ENCODE assay signal across 29 cellular contexts in the genomic region with DNA sequence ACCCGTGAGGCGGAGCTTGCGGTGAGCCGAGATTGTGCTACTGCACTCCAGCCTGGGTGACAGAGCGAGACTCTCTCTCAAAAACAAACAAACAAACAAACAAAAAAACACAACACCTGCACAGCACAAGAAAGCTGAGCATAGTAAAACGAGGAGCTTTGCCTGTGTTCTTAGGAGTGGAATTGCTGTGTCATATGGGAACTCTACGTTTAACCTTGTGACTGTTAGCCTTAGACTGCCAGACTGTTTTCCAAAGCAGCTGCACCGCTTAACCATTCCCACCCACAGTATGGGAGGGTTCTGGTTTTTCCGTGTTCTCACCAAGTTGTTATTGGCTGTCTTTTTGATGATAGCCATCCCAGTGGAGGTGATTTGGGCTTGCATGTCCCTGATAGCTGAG. TPM values are rescaled to one million over a fixed set of nuclear protein-coding genes. Genes with fewer than 3 reads are reported as not detected.
"Had no signal": no experiment of that assay in that cellular context is flagged by ENCODE, and none has a peak within 500 bp of the region (broad histone marks: within the 10 kb centered on the region; RNA-seq: fewer than 3 reads in every experiment).

No MANE protein-coding gene starts in this region.

- H3K4me3 ChIP-seq: ascending aorta, breast epithelium, SJCRH30, SK-N-MC had no signal

- H3K9me3 ChIP-seq: ascending aorta, breast epithelium, SJCRH30 had no signal

- H3K27me3 ChIP-seq: ascending aorta, breast epithelium, SJCRH30 had no signal

- DNase-seq: activated CD4-positive, alpha-beta T cell treated with anti-CD3 and anti-CD28 coated beads for 36 hours; activated CD4-positive, alpha-beta T cell treated with anti-CD3 and anti-CD28 coated beads, Interleukin-2, amount 10 ng/mL, durations not matched to agents 7 days and 5 days; activated CD4-positive, alpha-beta T cell treated with anti-CD3 and anti-CD28 coated beads, Interleukin-2, amount 50 U/mL, for 48 hours; activated CD8-positive, alpha-beta T cell treated with anti-CD3 and anti-CD28 coated beads, Interleukin-2, amount 10 ng/mL, durations not matched to agents 7 days and 5 days; activated gamma-delta T cell; activated naive CD4-positive, alpha-beta T cell treated with Interleukin-2 at 50 U/mL for 16 hours; activated naive CD8-positive, alpha-beta T cell treated with anti-CD3 and anti-CD28 coated beads, Interleukin-2, amount 10 ng/mL, durations not matched to agents 7 days and 5 days; activated T-cell treated with anti-CD3 and anti-CD28 coated beads, Interleukin-2, amount 50 U/mL, for 24 hours; amygdala; KG1; MM.1S; MV-4-11; NCI-H1092; NCI-H1436 treated with DMSO at 0.1 percent for 48 hours; NCI-H187 treated with DMSO at 0.1 percent for 48 hours; NCI-H2081; NCI-H345; NCI-H524 treated with DMSO at 0.1 percent for 48 hours; NCI-H748 treated with DMSO at 0.1 percent for 48 hours; OCI-M1; SHP77; SJCRH30; T1000 had no signal

- H3K4me1 ChIP-seq: ascending aorta, breast epithelium, SJCRH30 had no signal

- H3K4me3 Mint-ChIP-seq: activated CD4-positive, alpha-beta T cell treated with anti-CD3 and anti-CD28 coated beads for 36 hours; activated CD4-positive, alpha-beta T cell treated with anti-CD3 and anti-CD28 coated beads, Interleukin-2, amount 10 ng/mL, durations not matched to agents 7 days and 5 days; activated CD8-positive, alpha-beta T cell treated with anti-CD3 and anti-CD28 coated beads, Interleukin-2, amount 10 ng/mL, durations not matched to agents 7 days and 5 days; activated naive CD4-positive, alpha-beta T cell treated with anti-CD3 and anti-CD28 coated beads, Interleukin-2, amount 50 U/mL, for 24 hours; activated naive CD8-positive, alpha-beta T cell treated with anti-CD3 and anti-CD28 coated beads, Interleukin-2, amount 10 ng/mL, durations not matched to agents 7 days and 5 days; activated T-cell treated with anti-CD3 and anti-CD28 coated beads, Interleukin-2, amount 50 U/mL, for 24 hours had no signal

- H3K36me3 Mint-ChIP-seq: activated naive CD4-positive, alpha-beta T cell treated with anti-CD3 and anti-CD28 coated beads, Interleukin-2, amount 50 U/mL, for 24 hours; activated naive CD8-positive, alpha-beta T cell treated with anti-CD3 and anti-CD28 coated beads, Interleukin-2, amount 10 ng/mL, durations not matched to agents 7 days and 5 days had no signal

- H3K9me3 Mint-ChIP-seq: activated CD4-positive, alpha-beta T cell treated with anti-CD3 and anti-CD28 coated beads, Interleukin-2, amount 10 ng/mL, durations not matched to agents 7 days and 5 days; activated naive CD4-positive, alpha-beta T cell treated with anti-CD3 and anti-CD28 coated beads, Interleukin-2, amount 50 U/mL, for 24 hours; activated naive CD8-positive, alpha-beta T cell treated with anti-CD3 and anti-CD28 coated beads, Interleukin-2, amount 10 ng/mL, durations not matched to agents 7 days and 5 days; activated T-cell treated with anti-CD3 and anti-CD28 coated beads, Interleukin-2, amount 50 U/mL, for 24 hours; activated T-helper 2 cell treated with anti-CD3 and anti-CD28 coated beads, Interferon-gamma antibody, Interleukin-2, Interleukin-4, amounts not matched to agents 10 μg/mL and 5 μg/mL and 100 μg/mL, durations not matched to agents 14 hours and 24 hours and 36 hours had no signal

- ATAC-seq: activated CD4-positive, alpha-beta T cell treated with anti-CD3 and anti-CD28 coated beads for 36 hours; activated CD8-positive, alpha-beta T cell treated with anti-CD3 and anti-CD28 coated beads, Interleukin-2, amount 10 ng/mL, durations not matched to agents 7 days and 5 days; Panc1 had no signal

- H3K27ac Mint-ChIP-seq: activated CD4-positive, alpha-beta T cell treated with anti-CD3 and anti-CD28 coated beads for 36 hours; activated CD4-positive, alpha-beta T cell treated with anti-CD3 and anti-CD28 coated beads, Interleukin-2, amount 10 ng/mL, durations not matched to agents 7 days and 5 days; activated CD8-positive, alpha-beta T cell treated with anti-CD3 and anti-CD28 coated beads, Interleukin-2, amount 10 ng/mL, durations not matched to agents 7 days and 5 days; activated naive CD4-positive, alpha-beta T cell treated with anti-CD3 and anti-CD28 coated beads, Interleukin-2, amount 50 U/mL, for 24 hours; activated naive CD8-positive, alpha-beta T cell treated with anti-CD3 and anti-CD28 coated beads, Interleukin-2, amount 10 ng/mL, durations not matched to agents 7 days and 5 days; activated T-cell treated with anti-CD3 and anti-CD28 coated beads, Interleukin-2, amount 50 U/mL, for 24 hours; activated T-helper 2 cell treated with anti-CD3 and anti-CD28 coated beads, Interferon-gamma antibody, Interleukin-2, Interleukin-4, amounts not matched to agents 10 μg/mL and 5 μg/mL and 100 μg/mL, durations not matched to agents 14 hours and 24 hours and 36 hours had no signal

- H3K4me1 Mint-ChIP-seq: activated CD4-positive, alpha-beta T cell treated with anti-CD3 and anti-CD28 coated beads for 36 hours; activated CD4-positive, alpha-beta T cell treated with anti-CD3 and anti-CD28 coated beads, Interleukin-2, amount 10 ng/mL, durations not matched to agents 7 days and 5 days; activated naive CD4-positive, alpha-beta T cell treated with anti-CD3 and anti-CD28 coated beads, Interleukin-2, amount 50 U/mL, for 24 hours had no signal

- H3K27ac ChIP-seq: ascending aorta, breast epithelium, SJCRH30, SK-N-MC had no signal

- H3K36me3 ChIP-seq: ascending aorta, breast epithelium had no signal

RNA-seq across cellular contexts. Expression of gene WNT5B, which starts 9.1 kb away (rescaled TPM):
- total RNA-seq: activated CD4-positive, alpha-beta T cell treated with anti-CD3 and anti-CD28 coated beads for 36 hours; activated CD8-positive, alpha-beta T cell treated with anti-CD3 and anti-CD28 coated beads, Interleukin-2, amount 10 ng/mL, durations not matched to agents 7 days and 5 days; activated naive CD8-positive, alpha-beta T cell treated with anti-CD3 and anti-CD28 coated beads, Interleukin-2, amount 10 ng/mL, durations not matched to agents 7 days and 5 days had no signal
